In the genomic region with DNA sequence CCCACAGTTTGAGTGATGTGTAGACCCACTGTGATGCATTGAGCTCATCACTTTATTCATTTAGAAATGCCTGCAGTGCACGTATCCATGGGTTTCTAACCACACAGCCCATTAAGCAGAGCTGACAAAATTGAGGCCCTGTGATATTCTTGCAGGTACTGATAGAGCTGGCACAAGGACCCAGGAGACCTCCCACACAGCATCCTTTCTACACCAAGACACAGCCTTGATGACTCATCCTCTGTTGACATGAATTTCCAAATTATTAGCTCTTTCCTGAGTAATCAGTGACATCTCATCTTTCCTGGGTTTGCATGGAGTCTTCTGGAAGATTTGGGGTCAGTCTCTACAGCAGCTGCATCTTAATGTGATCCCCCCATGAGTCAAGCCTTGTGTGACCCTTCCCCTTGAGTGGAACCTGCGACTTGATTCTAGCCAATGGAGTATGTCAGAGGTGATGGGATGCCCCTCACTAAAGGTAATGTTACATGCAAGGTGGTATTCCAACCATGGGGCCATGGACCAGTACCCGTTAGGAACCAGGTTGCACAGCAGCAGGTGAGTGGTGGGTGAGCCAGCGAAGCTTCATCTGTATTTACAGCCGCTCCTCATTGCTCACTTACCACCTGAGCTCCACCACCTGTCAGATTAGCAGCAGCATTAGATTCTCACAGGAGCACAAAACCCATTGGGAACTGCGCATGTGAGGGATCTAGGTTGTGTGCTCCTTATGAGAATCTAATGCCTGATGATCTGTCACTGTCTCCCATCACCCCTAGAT, we compare ENCODE assay signal across 15 cellular contexts.
DNase-seq lines count a peak whose midpoint lies in the region; ATAC-seq, FAIRE-seq and TF ChIP-seq lines count a peak whose summit lies in the region.
"Had no signal": no experiment of that assay in that cellular context is flagged by ENCODE, and none has a peak within 500 bp of the region (broad histone marks: within the 10 kb centered on the region; RNA-seq: fewer than 3 reads in every experiment).

No MANE protein-coding gene starts in this region.

- no peaks in the 10 kb centered on the region for H4K20me1 ChIP-seq in SK-N-SH (ENCODE audit: insufficient read depth)
- H4K20me1 ChIP-seq in fibroblast of lung (ENCODE audit: control insufficient read depth, extremely low read depth, insufficient read depth, low read length): no peaks in the 10 kb centered on the region

- H3K4me2 ChIP-seq in SK-N-SH (0 out of 2 replicates have a peak overlapping the region, but pooled peaks have one; percentile 13), fibroblast of lung (ENCODE audit: extremely low read depth, insufficient read depth, low read length) (no peak overlapping the region)

- H3K27me3 ChIP-seq in SK-N-SH (ENCODE audit: insufficient read depth) (no peaks in the 10 kb centered on the region), fibroblast of lung (ENCODE audit: control insufficient read depth, insufficient read depth, low read length) (no peaks in the 10 kb centered on the region)
- H3K27me3 ChIP-seq: upper lobe of left lung had no signal

- TF ChIP-seq CTCF in SK-N-SH (IDR thresholded peaks at IDR 0.05) (no peak), fibroblast of lung (conservative IDR thresholded peaks at IDR 0.05 in 1 of 2, IDR thresholded peaks at IDR 0.05 in 1 of 2; ENCODE audit: low read depth in 1 of 2, low read length in 2 of 2) (no peak), chondrocyte (IDR thresholded peaks at IDR 0.05) (no peak)

- H3K9me3 ChIP-seq in SK-N-SH (no peaks in the 10 kb centered on the region), fibroblast of lung (ENCODE audit: control insufficient read depth, insufficient read depth, low read depth, low read length) (no peaks in the 10 kb centered on the region)
- H3K9me3 ChIP-seq: upper lobe of left lung had no signal

- CTCF ChIA-PET in SK-N-SH (lab: Yijun Ruan, JAX): interaction anchor here (1.1 kb wide), 1 partner anchor 13 kb away, joined by 3 read pairs; no protein-coding TSS in a partner anchor

- no peak overlapping the region for H2AFZ ChIP-seq in SK-N-SH (ENCODE audit: low read depth)
- no peak overlapping the region for H2AFZ ChIP-seq in fibroblast of lung (ENCODE audit: low read length)

- H3K27ac ChIP-seq in SK-N-SH (ENCODE audit: low read depth in 2 of 2, low read length in 1 of 2): peak overlapping the region in 1 of 2 experiments; percentile 10; a peak in 1 of 4 replicates
- peak overlapping the region; percentile 88 for H3K27ac ChIP-seq in fibroblast of lung (ENCODE audit: insufficient read depth, low read length)
- H3K27ac ChIP-seq: HL-60 had no signal

- H3K9me2 ChIP-seq in SK-N-SH: no peaks in the 10 kb centered on the region

- 73% methylated on average over 6 of the region's 6 CpGs for WGBS in SK-N-SH (ENCODE audit: low lambda C conversion rate)

- peaks cover 3% of the 10 kb centered on the region for H3K36me3 Mint-ChIP-seq in chondrocyte (ENCODE audit: low read depth)
- H3K36me3 Mint-ChIP-seq: immature natural killer cell had no signal

- H3K79me2 ChIP-seq in SK-N-SH (ENCODE audit: insufficient read depth) (no peaks in the 10 kb centered on the region), fibroblast of lung (ENCODE audit: control insufficient read depth, insufficient read depth, low read length) (no peaks in the 10 kb centered on the region)

- H3K4me1 ChIP-seq in SK-N-SH (ENCODE audit: control insufficient read depth in 1 of 2, insufficient read depth in 2 of 2, low read depth in 1 of 2, low read length in 1 of 2) (peaks cover 2 to 44% of the 10 kb centered on the region in 2 experiments), fibroblast of lung (ENCODE audit: control insufficient read depth, extremely low read depth, insufficient read depth, low read length) (peaks cover 50% of the 10 kb centered on the region)

- no peak overlapping the region for H3K27ac Mint-ChIP-seq in chondrocyte (ENCODE audit: unreplicated experiment)
- H3K27ac Mint-ChIP-seq: immature natural killer cell had no signal

- POLR2A ChIA-PET in SK-N-SH (lab: Yijun Ruan, JAX): no interaction called here

- H3F3A ChIP-seq in SK-N-SH (replicated peaks; ENCODE audit: insufficient read depth): peaks cover 45% of the 10 kb centered on the region

- H3K4me3 Mint-ChIP-seq in chondrocyte (ENCODE audit: unreplicated experiment): no peak overlapping the region
- H3K4me3 Mint-ChIP-seq: immature natural killer cell had no signal

- no peak for TF ChIP-seq RAD21 in SK-N-SH (IDR thresholded peaks at IDR 0.05; ENCODE audit: low read length)

- peaks cover 7% of the 10 kb centered on the region for H3K9me3 Mint-ChIP-seq in chondrocyte (ENCODE audit: low read depth)
- H3K9me3 Mint-ChIP-seq: immature natural killer cell had no signal

- no peak for ATAC-seq in SK-N-SH treated with all-trans-retinoic acid at 6 μM for 48 hours
- ATAC-seq in left colon: no peak

- no peaks in the 10 kb centered on the region for H3K27me3 Mint-ChIP-seq in chondrocyte (ENCODE audit: low read depth)

- FAIRE-seq in urothelium cell line (lab: Jason Lieb, UNC): peak; percentile 27

- no peaks in the 10 kb centered on the region for H3K36me3 ChIP-seq in SK-N-SH (replicated peaks in 1 of 2; ENCODE audit: control insufficient read depth in 1 of 2, insufficient read depth in 2 of 2, low read length in 1 of 2)
- H3K36me3 ChIP-seq in fibroblast of lung (ENCODE audit: control insufficient read depth, insufficient read depth, low read length): no peaks in the 10 kb centered on the region
- H3K36me3 ChIP-seq: upper lobe of left lung had no signal

- intact Hi-C loops in left colon (cut with DNase I, micrococcal nuclease): no loop called here

- H3K4me1 Mint-ChIP-seq in chondrocyte (ENCODE audit: low read depth): peaks cover 32% of the 10 kb centered on the region
- H3K4me1 Mint-ChIP-seq: immature natural killer cell had no signal

- DNase-seq in SK-N-SH: no peak
- peak; percentile 10 for DNase-seq in RKO (ENCODE audit: low spot score)
- peak; percentile 58 to 74 for DNase-seq in fibroblast of lung (ENCODE audit: low read depth in 2 of 2)
- DNase-seq in urothelium cell line (ENCODE audit: low spot score): peak; percentile 57
- no peak for DNase-seq in left colon
- no peak for DNase-seq in NCI-H524 treated with DMSO at 0.1 percent for 48 hours (lab: John Stamatoyannopoulos, UW)
- DNase-seq in chondrocyte (ENCODE audit: low spot score): no peak
- DNase-seq: activated naive CD4-positive, alpha-beta T cell treated with anti-CD3 and anti-CD28 coated beads, Interleukin-2, amount 50 U/mL, for 16 hours; immature natural killer cell; NCI-H526; SHP77 treated with DMSO at 0.1 percent for 48 hours; stimulated activated CD4-positive, alpha-beta T cell treated with anti-CD3 and anti-CD28 coated beads, Interleukin-1b, Interleukin-23, amount 100 ng/mL, for 48 hours; upper lobe of left lung had no signal

- no peak for TF ChIP-seq EP300 in SK-N-SH (IDR thresholded peaks at IDR 0.05; ENCODE audit: borderline replicate concordance in 1 of 2, low read depth in 1 of 2, low read length in 1 of 2)

- H3K9ac ChIP-seq in SK-N-SH (no peak overlapping the region), fibroblast of lung (ENCODE audit: insufficient read depth, low read length) (no peak overlapping the region)

- H3K4me3 ChIP-seq in SK-N-SH (ENCODE audit: low read depth in 2 of 2, low read length in 1 of 2) (no peak overlapping the region), fibroblast of lung (replicated peaks in 1 of 4; ENCODE audit: control extremely low read depth in 1 of 4, insufficient read depth in 1 of 4, low read depth in 3 of 4, low read length in 4 of 4) (no peak overlapping the region)
- H3K4me3 ChIP-seq: upper lobe of left lung had no signal

TF ChIP-seq in SK-N-SH, 30 proteins besides CTCF, POLR2A, EP300 and RAD21 (continues in another document):
- no peak for TF ChIP-seq TEAD4 (IDR thresholded peaks at IDR 0.05; ENCODE audit: borderline replicate concordance, insufficient read depth)
- TF ChIP-seq, protein P1, sequence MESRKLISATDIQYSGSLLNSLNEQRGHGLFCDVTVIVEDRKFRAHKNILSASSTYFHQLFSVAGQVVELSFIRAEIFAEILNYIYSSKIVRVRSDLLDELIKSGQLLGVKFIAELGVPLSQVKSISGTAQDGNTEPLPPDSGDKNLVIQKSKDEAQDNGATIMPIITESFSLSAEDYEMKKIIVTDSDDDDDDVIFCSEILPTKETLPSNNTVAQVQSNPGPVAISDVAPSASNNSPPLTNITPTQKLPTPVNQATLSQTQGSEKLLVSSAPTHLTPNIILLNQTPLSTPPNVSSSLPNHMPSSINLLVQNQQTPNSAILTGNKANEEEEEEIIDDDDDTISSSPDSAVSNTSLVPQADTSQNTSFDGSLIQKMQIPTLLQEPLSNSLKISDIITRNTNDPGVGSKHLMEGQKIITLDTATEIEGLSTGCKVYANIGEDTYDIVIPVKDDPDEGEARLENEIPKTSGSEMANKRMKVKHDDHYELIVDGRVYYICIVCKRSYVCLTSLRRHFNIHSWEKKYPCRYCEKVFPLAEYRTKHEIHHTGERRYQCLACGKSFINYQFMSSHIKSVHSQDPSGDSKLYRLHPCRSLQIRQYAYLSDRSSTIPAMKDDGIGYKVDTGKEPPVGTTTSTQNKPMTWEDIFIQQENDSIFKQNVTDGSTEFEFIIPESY (IDR thresholded peaks at IDR 0.05; ENCODE audit: borderline replicate concordance, low read depth): no peak

TF ChIP-seq in SK-N-SH treated with all-trans-retinoic acid at 6 μM for 48 hours, 23 proteins besides CTCF, POLR2A, EP300 and RAD21 (continues in another document):
- no peak for TF ChIP-seq GLIS3 (CRISPR knock-in tag; IDR thresholded peaks at IDR 0.05)
- TF ChIP-seq TOX (CRISPR knock-in tag; IDR thresholded peaks at IDR 0.05; ENCODE audit: borderline replicate concordance): no peak
- TF ChIP-seq ZNF70 (CRISPR knock-in tag; IDR thresholded peaks at IDR 0.05): no peak
- TF ChIP-seq, protein P2, sequence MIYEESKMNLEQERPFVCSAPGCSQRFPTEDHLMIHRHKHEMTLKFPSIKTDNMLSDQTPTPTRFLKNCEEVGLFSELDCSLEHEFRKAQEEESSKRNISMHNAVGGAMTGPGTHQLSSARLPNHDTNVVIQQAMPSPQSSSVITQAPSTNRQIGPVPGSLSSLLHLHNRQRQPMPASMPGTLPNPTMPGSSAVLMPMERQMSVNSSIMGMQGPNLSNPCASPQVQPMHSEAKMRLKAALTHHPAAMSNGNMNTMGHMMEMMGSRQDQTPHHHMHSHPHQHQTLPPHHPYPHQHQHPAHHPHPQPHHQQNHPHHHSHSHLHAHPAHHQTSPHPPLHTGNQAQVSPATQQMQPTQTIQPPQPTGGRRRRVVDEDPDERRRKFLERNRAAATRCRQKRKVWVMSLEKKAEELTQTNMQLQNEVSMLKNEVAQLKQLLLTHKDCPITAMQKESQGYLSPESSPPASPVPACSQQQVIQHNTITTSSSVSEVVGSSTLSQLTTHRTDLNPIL (CRISPR knock-in tag; IDR thresholded peaks at IDR 0.05; ENCODE audit: low read depth): no peak
- TF ChIP-seq ZFP3 (CRISPR knock-in tag; IDR thresholded peaks at IDR 0.05): no peak

Comparison
In these comparisons a context has a peak if more than half of its experiments do, and no peak if none do; other contexts are left out.
1. DNase-seq: peak in RKO (single experiment), fibroblast of lung (2 of 2) and urothelium cell line (single experiment); none in SK-N-SH (single experiment), left colon (0 of 2), NCI-H524 treated with DMSO at 0.1 percent for 48 hours (single experiment) and chondrocyte (single experiment).